In genomic region chr12:78887008-78887407, GRCh38 we compare ENCODE assay signal across 2 cellular contexts.
A peak's percentile ranks its signal among the peaks of the same experiment; 100 is the strongest.
TF ChIP-seq lines count a peak whose summit lies in the region.

No MANE protein-coding gene starts in this region.

TF ChIP-seq in HCT116, 20 proteins besides CTCF, POLR2A, EP300 and RAD21 (continued from another document):
- TF ChIP-seq ZBTB33 (IDR thresholded peaks at IDR 0.05; ENCODE audit: extremely low read depth, insufficient replicate concordance, low read length) (no peak), SIN3A (IDR thresholded peaks at IDR 0.05; ENCODE audit: low read depth) (peak; percentile 68), TCF7L2 (IDR thresholded peaks at IDR 0.05; ENCODE audit: borderline replicate concordance, extremely low read depth, insufficient read depth, insufficient read length) (peak; percentile 15), REST (IDR thresholded peaks at IDR 0.05; ENCODE audit: low read depth) (no peak), EGR1 (IDR thresholded peaks at IDR 0.05; ENCODE audit: low read depth) (no peak), ELF1 (IDR thresholded peaks at IDR 0.05; ENCODE audit: borderline replicate concordance, low read depth) (no peak), EZH2phosphoT487 (IDR thresholded peaks at IDR 0.05; ENCODE audit: borderline replicate concordance) (no peak), POLR2AphosphoS5 (IDR thresholded peaks at IDR 0.05; ENCODE audit: low read depth, low read length) (peak; percentile 77), YY1 (IDR thresholded peaks at IDR 0.05; ENCODE audit: extremely low read depth, insufficient replicate concordance, low read depth, low read length) (peak; percentile 30), CEBPB (IDR thresholded peaks at IDR 0.05; ENCODE audit: low read depth) (peak; percentile 92), FOSL1 (IDR thresholded peaks at IDR 0.05; ENCODE audit: low read depth) (peak; percentile 84)

TF ChIP-seq in SK-N-SH, 30 proteins besides CTCF, POLR2A, EP300 and RAD21 (continued from another document):
- TF ChIP-seq ZBTB33 (IDR thresholded peaks at IDR 0.05; ENCODE audit: borderline replicate concordance, low read depth) (no peak), SIN3A (IDR thresholded peaks at IDR 0.05; ENCODE audit: borderline replicate concordance, low read depth, low read length) (no peak), PBX3 (IDR thresholded peaks at IDR 0.05) (peak; percentile 68), FOSL2 (IDR thresholded peaks at IDR 0.05; ENCODE audit: borderline replicate concordance, low read depth) (peak; percentile 87), TCF12 (IDR thresholded peaks at IDR 0.05) (peak; percentile 76), NRF1 (IDR thresholded peaks at IDR 0.05; ENCODE audit: low read depth, low read length) (no peak), NFIC (IDR thresholded peaks at IDR 0.05; ENCODE audit: borderline replicate concordance) (peak; percentile 10; the same call in 1 of the 2 replicates), CHD2 (IDR thresholded peaks at IDR 0.05; ENCODE audit: low read length, partially characterized antibody) (no peak), GATA2 (CRISPR knock-in tag; IDR thresholded peaks at IDR 0.05) (no peak), SMC3 (IDR thresholded peaks at IDR 0.05; ENCODE audit: low read depth, low read length) (no peak)
